In the genomic region with DNA sequence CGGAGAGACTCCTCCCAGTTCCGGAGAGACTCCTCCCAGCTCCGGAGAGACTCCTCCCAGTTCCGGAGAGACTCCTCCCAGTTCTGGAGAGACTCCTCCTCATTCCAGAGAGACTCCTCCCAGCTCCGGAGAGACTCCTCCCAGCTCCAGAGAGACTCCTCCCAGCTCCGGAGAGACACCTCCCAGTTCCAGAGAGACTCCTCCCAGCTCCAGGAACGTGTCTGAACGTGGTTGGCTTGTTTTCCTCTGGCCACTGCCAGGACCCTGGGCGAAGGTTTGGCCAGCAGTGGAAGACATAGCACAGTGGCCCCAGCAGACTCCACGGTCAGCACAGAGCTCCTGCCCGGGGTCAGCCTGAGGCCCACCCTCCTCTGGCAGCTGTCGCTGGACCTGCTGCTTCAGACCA, we compare ENCODE assay signal across 16 cellular contexts.
"Had no signal": no experiment of that assay in that cellular context is flagged by ENCODE, and none has a peak within 500 bp of the region (broad histone marks: within the 10 kb centered on the region; RNA-seq: fewer than 3 reads in every experiment).

No MANE protein-coding gene starts in this region.

- H3K9ac ChIP-seq: parathyroid adenoma had no signal

- H3K4me3 ChIP-seq: body of pancreas, dorsolateral prefrontal cortex, left ventricle myocardium inferior, skin epidermis had no signal

- DNase-seq: activated CD4-positive, alpha-beta T cell treated with anti-CD3 and anti-CD28 coated beads, Interleukin-2, amount 10 ng/mL, durations not matched to agents 24 days and 14 days; activated CD8-positive, alpha-beta T cell treated with anti-CD3 and anti-CD28 coated beads for 36 hours; activated naive CD4-positive, alpha-beta T cell treated with anti-CD3 and anti-CD28 coated beads for 36 hours; activated T-cell treated with anti-CD3 and anti-CD28 coated beads, Interleukin-2, amount 50 U/mL, for 4 hours; body of pancreas; caudate nucleus; dorsolateral prefrontal cortex; foreskin keratinocyte; hypothalamus; kidney; left ventricle myocardium inferior; naive thymus-derived CD8-positive, alpha-beta T cell; stimulated activated CD4-positive, alpha-beta T cell treated with anti-CD3 and anti-CD28 coated beads, Interleukin-4, amount 100 ng/mL, for 1 hour had no signal

- ATAC-seq: activated CD8-positive, alpha-beta T cell treated with anti-CD3 and anti-CD28 coated beads for 36 hours; activated T-cell treated with anti-CD3 and anti-CD28 coated beads, Interleukin-2, amount 50 U/mL, for 4 hours; body of pancreas; foreskin keratinocyte; naive thymus-derived CD8-positive, alpha-beta T cell had no signal

- H3K9me3 ChIP-seq: body of pancreas, left ventricle myocardium inferior, neutrophil had no signal

- H3K27ac ChIP-seq: body of pancreas, dorsolateral prefrontal cortex, foreskin keratinocyte, left ventricle myocardium inferior, neutrophil, parathyroid adenoma, skin epidermis had no signal

- H3K27me3 ChIP-seq: body of pancreas, foreskin keratinocyte had no signal

- H3K79me2 ChIP-seq: parathyroid adenoma had no signal

- H3K4me1 ChIP-seq: body of pancreas, parathyroid adenoma had no signal

- H2AFZ ChIP-seq: parathyroid adenoma had no signal

- H3K36me3 ChIP-seq: left ventricle myocardium inferior, neutrophil had no signal
